Comparison of ENCODE assay signal across 1 cellular context in genomic region chr3:197368821-197369220, GRCh38.
TF ChIP-seq lines count a peak whose summit lies in the region.

No MANE protein-coding gene starts in this region.

TF ChIP-seq in GM23338, 12 proteins besides CTCF, POLR2A, EP300 and RAD21 (continued from another document):
- TF ChIP-seq ZNF462 (CRISPR knock-in tag; IDR thresholded peaks at IDR 0.05) (no peak), EZH2phosphoT487 (IDR thresholded peaks at IDR 0.05; ENCODE audit: unreplicated experiment) (no peak), EZH2 (IDR thresholded peaks at IDR 0.05; ENCODE audit: low read depth, unreplicated experiment) (no peak), ZNF331 (CRISPR knock-in tag; IDR thresholded peaks at IDR 0.05; ENCODE audit: low read depth) (no peak), CREB1 (CRISPR knock-in tag; IDR thresholded peaks at IDR 0.05; ENCODE audit: low read depth) (no peak), ZNF114 (CRISPR knock-in tag; IDR thresholded peaks at IDR 0.05) (no peak), NANOG (IDR thresholded peaks at IDR 0.05; ENCODE audit: borderline replicate concordance) (no peak), STAT1 (IDR thresholded peaks at IDR 0.05; ENCODE audit: unreplicated experiment) (no peak)
- TF ChIP-seq, protein P1, sequence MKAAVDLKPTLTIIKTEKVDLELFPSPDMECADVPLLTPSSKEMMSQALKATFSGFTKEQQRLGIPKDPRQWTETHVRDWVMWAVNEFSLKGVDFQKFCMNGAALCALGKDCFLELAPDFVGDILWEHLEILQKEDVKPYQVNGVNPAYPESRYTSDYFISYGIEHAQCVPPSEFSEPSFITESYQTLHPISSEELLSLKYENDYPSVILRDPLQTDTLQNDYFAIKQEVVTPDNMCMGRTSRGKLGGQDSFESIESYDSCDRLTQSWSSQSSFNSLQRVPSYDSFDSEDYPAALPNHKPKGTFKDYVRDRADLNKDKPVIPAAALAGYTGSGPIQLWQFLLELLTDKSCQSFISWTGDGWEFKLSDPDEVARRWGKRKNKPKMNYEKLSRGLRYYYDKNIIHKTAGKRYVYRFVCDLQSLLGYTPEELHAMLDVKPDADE (IDR thresholded peaks at IDR 0.05), result no peak
- TF ChIP-seq, protein P2, sequence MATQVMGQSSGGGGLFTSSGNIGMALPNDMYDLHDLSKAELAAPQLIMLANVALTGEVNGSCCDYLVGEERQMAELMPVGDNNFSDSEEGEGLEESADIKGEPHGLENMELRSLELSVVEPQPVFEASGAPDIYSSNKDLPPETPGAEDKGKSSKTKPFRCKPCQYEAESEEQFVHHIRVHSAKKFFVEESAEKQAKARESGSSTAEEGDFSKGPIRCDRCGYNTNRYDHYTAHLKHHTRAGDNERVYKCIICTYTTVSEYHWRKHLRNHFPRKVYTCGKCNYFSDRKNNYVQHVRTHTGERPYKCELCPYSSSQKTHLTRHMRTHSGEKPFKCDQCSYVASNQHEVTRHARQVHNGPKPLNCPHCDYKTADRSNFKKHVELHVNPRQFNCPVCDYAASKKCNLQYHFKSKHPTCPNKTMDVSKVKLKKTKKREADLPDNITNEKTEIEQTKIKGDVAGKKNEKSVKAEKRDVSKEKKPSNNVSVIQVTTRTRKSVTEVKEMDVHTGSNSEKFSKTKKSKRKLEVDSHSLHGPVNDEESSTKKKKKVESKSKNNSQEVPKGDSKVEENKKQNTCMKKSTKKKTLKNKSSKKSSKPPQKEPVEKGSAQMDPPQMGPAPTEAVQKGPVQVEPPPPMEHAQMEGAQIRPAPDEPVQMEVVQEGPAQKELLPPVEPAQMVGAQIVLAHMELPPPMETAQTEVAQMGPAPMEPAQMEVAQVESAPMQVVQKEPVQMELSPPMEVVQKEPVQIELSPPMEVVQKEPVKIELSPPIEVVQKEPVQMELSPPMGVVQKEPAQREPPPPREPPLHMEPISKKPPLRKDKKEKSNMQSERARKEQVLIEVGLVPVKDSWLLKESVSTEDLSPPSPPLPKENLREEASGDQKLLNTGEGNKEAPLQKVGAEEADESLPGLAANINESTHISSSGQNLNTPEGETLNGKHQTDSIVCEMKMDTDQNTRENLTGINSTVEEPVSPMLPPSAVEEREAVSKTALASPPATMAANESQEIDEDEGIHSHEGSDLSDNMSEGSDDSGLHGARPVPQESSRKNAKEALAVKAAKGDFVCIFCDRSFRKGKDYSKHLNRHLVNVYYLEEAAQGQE (IDR thresholded peaks at IDR 0.05; ENCODE audit: unreplicated experiment), result no peak
TF ChIP-seq in GM23338: peak in this region for 0.
